In the genomic region with DNA sequence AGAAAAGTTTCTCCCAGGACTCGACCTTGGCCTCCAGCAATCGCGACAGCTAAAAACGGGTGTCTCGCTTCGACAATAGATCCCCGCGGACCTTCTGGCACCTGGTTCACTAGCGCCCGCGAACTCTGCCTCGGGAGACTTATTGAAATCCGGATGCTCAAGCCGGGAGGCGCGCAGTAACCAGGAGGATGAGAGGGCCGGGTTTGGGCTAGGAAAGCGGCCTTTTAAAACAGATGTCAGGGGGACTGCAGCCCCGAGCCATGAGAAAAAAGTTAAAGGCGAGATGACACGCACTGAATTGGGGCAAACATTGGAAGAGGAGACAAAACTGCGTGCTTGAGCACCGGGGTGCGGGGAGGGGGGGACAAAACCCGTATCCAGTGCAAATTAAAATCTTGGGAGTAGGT, we compare ENCODE assay signal across 10 cellular contexts. TPM values are rescaled to one million over a fixed set of nuclear protein-coding genes. Genes with fewer than 3 reads are reported as not detected.
DNase-seq lines count a peak whose midpoint lies in the region; ATAC-seq, FAIRE-seq and TF ChIP-seq lines count a peak whose summit lies in the region.
"Had no signal": no experiment of that assay in that cellular context is flagged by ENCODE, and none has a peak within 500 bp of the region (broad histone marks: within the 10 kb centered on the region; RNA-seq: fewer than 3 reads in every experiment).

No MANE protein-coding gene starts in this region.

- TF ChIP-seq POLR2A in upper lobe of left lung (IDR thresholded peaks at IDR 0.05), result no peak

- H3K36me3 ChIP-seq in mucosa of stomach (ENCODE audit: control insufficient read depth, insufficient read depth, low read length), result no peaks in the 10 kb centered on the region
- peaks cover 5 to 24% (median 9%) of the 10 kb centered on the region in 4 donors for H3K36me3 ChIP-seq in upper lobe of left lung

- peak; percentile 27 for DNase-seq in activated naive CD4-positive, alpha-beta T cell treated with anti-CD3 and anti-CD28 coated beads, Interleukin-2, amount 10 ng/mL, durations not matched to agents 7 days and 5 days
- DNase-seq in activated naive CD4-positive, alpha-beta T cell treated with anti-CD3 and anti-CD28 coated beads, Interleukin-2, amount 50 U/mL, for 72 hours (ENCODE audit: low spot score in 2 of 2), result no peak
- DNase-seq in dermis blood vessel endothelial cell, result peak; percentile 39
- peak in 1 of 2 donors; percentile 48 for DNase-seq in upper lobe of left lung
- no peak for DNase-seq in RKO (ENCODE audit: low spot score)
- no peak for DNase-seq in RCC 7860 (ENCODE audit: low spot score)
- DNase-seq: DND-41 had no signal

- ATAC-seq in activated naive CD4-positive, alpha-beta T cell treated with anti-CD3 and anti-CD28 coated beads, Interleukin-2, amount 50 U/mL, for 72 hours, result no peak
- ATAC-seq in upper lobe of left lung (ENCODE audit: low FRiP score in 2 of 2), result no peak
- ATAC-seq in HG03565 (IDR thresholded peaks at IDR 0.05; ENCODE audit: unreplicated experiment), result no peak

- peaks cover 13% of the 10 kb centered on the region for H3K4me1 Mint-ChIP-seq in activated naive CD4-positive, alpha-beta T cell treated with anti-CD3 and anti-CD28 coated beads, Interleukin-2, amount 10 ng/mL, durations not matched to agents 7 days and 5 days

- TF ChIP-seq CTCF in upper lobe of left lung (IDR thresholded peaks at IDR 0.05), result no peak

- peak overlapping the region; percentile 94 to 99 (median 96) for H3K27ac ChIP-seq in upper lobe of left lung

- H3K9me3 ChIP-seq in mucosa of stomach (ENCODE audit: control insufficient read depth, low read length) (no peaks in the 10 kb centered on the region), upper lobe of left lung (no peaks in the 10 kb centered on the region)

- peak overlapping the region; percentile 18 for H3K9ac ChIP-seq in mucosa of stomach (ENCODE audit: low read length)

- peak overlapping the region; percentile 82 for H3K4me3 Mint-ChIP-seq in activated naive CD4-positive, alpha-beta T cell treated with anti-CD3 and anti-CD28 coated beads, Interleukin-2, amount 10 ng/mL, durations not matched to agents 7 days and 5 days

- H3K9me3 Mint-ChIP-seq in activated naive CD4-positive, alpha-beta T cell treated with anti-CD3 and anti-CD28 coated beads, Interleukin-2, amount 10 ng/mL, durations not matched to agents 7 days and 5 days, result no peaks in the 10 kb centered on the region
- H3K9me3 Mint-ChIP-seq in activated naive CD4-positive, alpha-beta T cell treated with anti-CD3 and anti-CD28 coated beads, Interleukin-2, amount 50 U/mL, for 72 hours, result no peaks in the 10 kb centered on the region

- peaks cover 1% of the 10 kb centered on the region for H3K36me3 Mint-ChIP-seq in activated naive CD4-positive, alpha-beta T cell treated with anti-CD3 and anti-CD28 coated beads, Interleukin-2, amount 10 ng/mL, durations not matched to agents 7 days and 5 days
- H3K36me3 Mint-ChIP-seq in activated naive CD4-positive, alpha-beta T cell treated with anti-CD3 and anti-CD28 coated beads, Interleukin-2, amount 50 U/mL, for 72 hours, result no peaks in the 10 kb centered on the region

- H3K4me3 ChIP-seq in mucosa of stomach (ENCODE audit: low read length) (no peak overlapping the region), upper lobe of left lung (peak overlapping the region; percentile 74 to 92 (median 80))

- H3K27me3 ChIP-seq in mucosa of stomach (ENCODE audit: control insufficient read depth, insufficient read depth, low read length), result peaks cover 63% of the 10 kb centered on the region
- no peaks in the 10 kb centered on the region for H3K27me3 ChIP-seq in upper lobe of left lung

- TF ChIP-seq EP300 in upper lobe of left lung (IDR thresholded peaks at IDR 0.05), result no peak

- FAIRE-seq in RCC 7860 (lab: Jason Lieb, UNC), result no peak

- no peak overlapping the region for H3K27ac Mint-ChIP-seq in activated naive CD4-positive, alpha-beta T cell treated with anti-CD3 and anti-CD28 coated beads, Interleukin-2, amount 10 ng/mL, durations not matched to agents 7 days and 5 days
- H3K27ac Mint-ChIP-seq in activated naive CD4-positive, alpha-beta T cell treated with anti-CD3 and anti-CD28 coated beads, Interleukin-2, amount 50 U/mL, for 72 hours, result no peak overlapping the region

- H3K4me1 ChIP-seq in mucosa of stomach (ENCODE audit: control insufficient read depth, insufficient read depth, low read length) (peaks cover 14% of the 10 kb centered on the region), upper lobe of left lung (peaks cover 33 to 49% (median 36%) of the 10 kb centered on the region in 4 donors)

- 2% methylated on average over 21 to 25 of the region's 25 CpGs for WGBS in upper lobe of left lung, 2 donors

- H3K27me3 Mint-ChIP-seq in activated naive CD4-positive, alpha-beta T cell treated with anti-CD3 and anti-CD28 coated beads, Interleukin-2, amount 10 ng/mL, durations not matched to agents 7 days and 5 days, result peaks cover 96% of the 10 kb centered on the region

- CTCF ChIA-PET in activated naive CD4-positive, alpha-beta T cell treated with anti-CD3 and anti-CD28 coated beads, Interleukin-2, amount 10 ng/mL, durations not matched to agents 7 days and 5 days (lab: Charles Lee), result interaction anchor here (0.8 to 6.2 kb wide), 3 partner anchors 114 to 202 kb away, joined by 3 to 53 read pairs (median 3); no protein-coding TSS in a partner anchor

RNA-seq across cellular contexts. Expression of gene ZBTB16, which starts 0.6 kb away (rescaled TPM):
- total RNA-seq in activated naive CD4-positive, alpha-beta T cell treated with anti-CD3 and anti-CD28 coated beads, Interleukin-2, amount 50 U/mL, for 72 hours, result 1 to 10 TPM in 1 of 2 donors, under 1 TPM in 1; 0.99 to 3.1 TPM
- total RNA-seq in dermis blood vessel endothelial cell (23.1 and 34.7 TPM in 2 replicates), upper lobe of left lung (100 to 1,000 TPM; 110 to 584 (median 179) TPM)
- total RNA-seq: SK-MEL-5 had no signal

Comparison
In these comparisons a context has a peak if more than half of its experiments do, and no peak if none do; other contexts are left out.
1. DNase-seq: peak in activated naive CD4-positive, alpha-beta T cell treated with anti-CD3 and anti-CD28 coated beads, Interleukin-2, amount 10 ng/mL, durations not matched to agents 7 days and 5 days (single experiment) and dermis blood vessel endothelial cell (single experiment); none in activated naive CD4-positive, alpha-beta T cell treated with anti-CD3 and anti-CD28 coated beads, Interleukin-2, amount 50 U/mL, for 72 hours (0 of 2), RKO (single experiment) and RCC 7860 (single experiment).